ENCODE assay signal across 20 cellular contexts in genomic region chr6:168703970-168704369, GRCh38.
DNase-seq lines count a peak whose midpoint lies in the region; ATAC-seq, FAIRE-seq and TF ChIP-seq lines count a peak whose summit lies in the region.
"Had no signal": no experiment of that assay in that cellular context is flagged by ENCODE, and none has a peak within 500 bp of the region (broad histone marks: within the 10 kb centered on the region; RNA-seq: fewer than 3 reads in every experiment).

No MANE protein-coding gene starts in this region.

- intact Hi-C loops in kidney (cut with DNase I), result no loop called here
- intact Hi-C loops in sigmoid colon (cut with DNase I), result no loop called here
- intact Hi-C loops in upper lobe of right lung (cut with DNase I), result no loop called here
- intact Hi-C loops in posterior vena cava (cut with DNase I), result no loop called here

- H3K4me1 ChIP-seq in kidney (ENCODE audit: control insufficient read depth in 1 of 2, insufficient read depth in 1 of 2, low read depth in 1 of 2, low read length in 2 of 2), result no peaks in the 10 kb centered on the region
- peaks cover 0 to 24% (median 18%) of the 10 kb centered on the region in 4 donors for H3K4me1 ChIP-seq in sigmoid colon
- H3K4me1 ChIP-seq in Karpas-422 (ENCODE audit: low read length), result no peaks in the 10 kb centered on the region
- no peaks in the 10 kb centered on the region for H3K4me1 ChIP-seq in upper lobe of right lung
- H3K4me1 ChIP-seq: A549, HAP-1 had no signal

- no peaks in the 10 kb centered on the region for H3K36me3 ChIP-seq in kidney (ENCODE audit: control insufficient read depth in 1 of 2, insufficient read depth in 2 of 2, low read length in 2 of 2)
- H3K36me3 ChIP-seq in sigmoid colon, result no peaks in the 10 kb centered on the region
- no peaks in the 10 kb centered on the region for H3K36me3 ChIP-seq in Karpas-422 (ENCODE audit: insufficient read depth, low read length)
- H3K36me3 ChIP-seq in upper lobe of right lung, result no peaks in the 10 kb centered on the region
- H3K36me3 ChIP-seq: HAP-1 had no signal

- ATAC-seq in upper lobe of right lung, result no peak
- ATAC-seq: A549, GM12878 had no signal

- H3K27me3 ChIP-seq in sigmoid colon (no peaks in the 10 kb centered on the region), Karpas-422 (ENCODE audit: low read length) (no peaks in the 10 kb centered on the region), upper lobe of right lung (peaks cover 2% of the 10 kb centered on the region)

- H3K27ac ChIP-seq in kidney (ENCODE audit: low read depth in 2 of 2, low read length in 2 of 2) (no peak overlapping the region), sigmoid colon (no peak overlapping the region), Karpas-422 (ENCODE audit: low read length) (no peak overlapping the region), upper lobe of right lung (no peak overlapping the region)
- H3K27ac ChIP-seq: A549, GM23248 had no signal

- no peaks in the 10 kb centered on the region for H3K9me3 ChIP-seq in kidney (ENCODE audit: control insufficient read depth in 1 of 2, low read length in 2 of 2)
- H3K9me3 ChIP-seq in sigmoid colon, result no peaks in the 10 kb centered on the region
- H3K9me3 ChIP-seq in Karpas-422 (ENCODE audit: low read length), result no peaks in the 10 kb centered on the region
- no peaks in the 10 kb centered on the region for H3K9me3 ChIP-seq in upper lobe of right lung
- H3K9me3 ChIP-seq: A549, HAP-1 had no signal

- no peak for TF ChIP-seq POLR2A in sigmoid colon (IDR thresholded peaks at IDR 0.05)

- H2AFZ ChIP-seq in Karpas-422 (ENCODE audit: low read length), result no peak overlapping the region
- H2AFZ ChIP-seq: GM23248 had no signal

- H3K4me2 ChIP-seq in Karpas-422 (ENCODE audit: low read depth, low read length, poor library complexity, severe bottlenecking), result no peak overlapping the region
- H3K4me2 ChIP-seq: A549 had no signal

- FAIRE-seq in kidney (lab: Jason Lieb, UNC), result no peak
- FAIRE-seq: A549, GM12878 had no signal

- no peaks in the 10 kb centered on the region for H3K79me2 ChIP-seq in Karpas-422 (ENCODE audit: low read length)

- TF ChIP-seq EP300 in sigmoid colon (IDR thresholded peaks at IDR 0.05), result no peak

- 86 to 87% methylated on average over 15 of the region's 15 CpGs for WGBS in sigmoid colon, 2 donors

- H3K4me3 ChIP-seq in kidney (ENCODE audit: low read length in 2 of 2), result no peak overlapping the region
- H3K4me3 ChIP-seq in sigmoid colon, result no peak overlapping the region
- no peak overlapping the region for H3K4me3 ChIP-seq in Karpas-422 (ENCODE audit: low read length)
- H3K4me3 ChIP-seq in upper lobe of right lung, result no peak overlapping the region
- H3K4me3 ChIP-seq: A549, GM12878, GM23248, HAP-1 had no signal

- no peaks in the 10 kb centered on the region for H4K20me1 ChIP-seq in Karpas-422 (ENCODE audit: insufficient read depth, low read depth, low read length)

- TF ChIP-seq CTCF in kidney (IDR thresholded peaks at IDR 0.05; ENCODE audit: borderline replicate concordance, extremely low read depth, insufficient read depth) (no peak), sigmoid colon (IDR thresholded peaks at IDR 0.05) (no peak), upper lobe of right lung (IDR thresholded peaks at IDR 0.05) (no peak)

- H3K9ac ChIP-seq in kidney (ENCODE audit: low read length in 2 of 2) (no peak overlapping the region), Karpas-422 (ENCODE audit: low read length) (no peak overlapping the region)
- H3K9ac ChIP-seq: GM23248 had no signal

- DNase-seq in Ammon's horn (ENCODE audit: low spot score) (peak; percentile 24), NCI-H1092 (lab: John Stamatoyannopoulos, UW) (peak; percentile 34), kidney (peak; percentile 88), sigmoid colon (peak; percentile 38), Karpas-422 (no peak), upper lobe of right lung (no peak), posterior vena cava (ENCODE audit: low spot score) (no peak)
- DNase-seq: CD4-positive, CD25-positive, alpha-beta regulatory T cell; DMS79 treated with DMSO at 0.1 percent for 48 hours; GM23248; KBM-7; NCI-H1417; NCI-H1694 treated with DMSO at 0.1 percent for 48 hours; NCI-H2081 treated with DMSO at 0.1 percent for 48 hours; NCI-H2171 treated with DMSO at 0.1 percent for 48 hours; NCI-H524 treated with DMSO at 0.1 percent for 48 hours; SHP77 had no signal

- H3K9me2 ChIP-seq in Karpas-422 (replicated peaks; ENCODE audit: insufficient read depth, low read length), result no peaks in the 10 kb centered on the region

Comparison
In these comparisons a context has a peak if more than half of its experiments do, and no peak if none do; other contexts are left out.
1. DNase-seq: peak in Ammon's horn (single experiment), NCI-H1092 (single experiment), kidney (single experiment) and sigmoid colon (single experiment); none in Karpas-422 (single experiment), upper lobe of right lung (single experiment) and posterior vena cava (single experiment).